Comparison of ENCODE assay signal across 31 cellular contexts in genomic region chr1:186340772-186341171, GRCh38. TPM values are rescaled to one million over a fixed set of nuclear protein-coding genes. Genes with fewer than 3 reads are reported as not detected.
"Had no signal": no experiment of that assay in that cellular context is flagged by ENCODE, and none has a peak within 500 bp of the region (broad histone marks: within the 10 kb centered on the region; RNA-seq: fewer than 3 reads in every experiment).

No MANE protein-coding gene starts in this region.

- H3K4me3 ChIP-seq: left lung, lower lobe of right lung, right atrium auricular region, right lobe of liver, smooth muscle cell, tibial nerve, uterus had no signal

- H3K27ac Mint-ChIP-seq: immature natural killer cell; nephron; stimulated activated memory B cell treated with anti-CD40 and anti-IgM and Interleukin-4, amounts not matched to agents 10 μg/mL and 1 μg/mL and 100 μg/mL, for 72 hours; stimulated activated naive CD8-positive, alpha-beta T cell treated with anti-CD3 and anti-CD28 coated beads, Interleukin-15, amount 100 ng/mL, for 72 hours; type B pancreatic cell had no signal

- DNase-seq: hypothalamus; immature natural killer cell; kidney; left colon; left lung; lower lobe of right lung; mammary epithelial cell; mesenchymal stem cell; naive thymus-derived CD8-positive, alpha-beta T cell; occipital lobe; right lobe of liver; stimulated activated CD4-positive, alpha-beta T cell treated with anti-CD3 and anti-CD28 coated beads, Interleukin-1b, Interleukin-23, amount 100 ng/mL, for 48 hours; stimulated activated CD4-positive, alpha-beta T cell treated with anti-CD3 and anti-CD28 coated beads, Interleukin-2, amount 100 ng/mL, for 48 hours; stimulated activated CD4-positive, alpha-beta T cell treated with anti-CD3 and anti-CD28 coated beads, Interleukin-4, amount 100 ng/mL, for 4 hours; stimulated activated CD8-positive, alpha-beta memory T cell treated with anti-CD3 and anti-CD28 coated beads, Interleukin-4, amount 100 ng/mL, for 48 hours; stimulated activated naive CD4-positive, alpha-beta T cell treated with Interleukin-2 at 50 U/mL for 16 hours; stimulated activated naive CD8-positive, alpha-beta T cell treated with anti-CD3 and anti-CD28 coated beads, Interleukin-15, amount 100 ng/mL, for 72 hours; substantia nigra; uterus had no signal

- H3K9me3 Mint-ChIP-seq: immature natural killer cell; naive thymus-derived CD8-positive, alpha-beta T cell; nephron; neural crest cell; stimulated activated memory B cell treated with anti-CD40 and anti-IgM and Interleukin-4, amounts not matched to agents 10 μg/mL and 1 μg/mL and 100 μg/mL, for 72 hours; stimulated activated naive CD8-positive, alpha-beta T cell treated with anti-CD3 and anti-CD28 coated beads, Interleukin-15, amount 100 ng/mL, for 72 hours; type B pancreatic cell had no signal

- ATAC-seq: left colon; left lung; lower lobe of right lung; naive thymus-derived CD8-positive, alpha-beta T cell; right lobe of liver; stimulated activated memory B cell treated with anti-CD40 and anti-IgM and Interleukin-4, amounts not matched to agents 10 μg/mL and 1 μg/mL and 100 μg/mL, for 72 hours; stimulated activated naive CD8-positive, alpha-beta T cell treated with anti-CD3 and anti-CD28 coated beads, Interleukin-15, amount 100 ng/mL, for 72 hours had no signal

- H3K4me1 Mint-ChIP-seq: immature natural killer cell; naive thymus-derived CD8-positive, alpha-beta T cell; nephron; neural crest cell; stimulated activated memory B cell treated with anti-CD40 and anti-IgM and Interleukin-4, amounts not matched to agents 10 μg/mL and 1 μg/mL and 100 μg/mL, for 72 hours; stimulated activated naive CD8-positive, alpha-beta T cell treated with anti-CD3 and anti-CD28 coated beads, Interleukin-15, amount 100 ng/mL, for 72 hours had no signal

- H3K27me3 ChIP-seq: left lung, right atrium auricular region, right lobe of liver, tibial nerve, uterus had no signal

- H3K27me3 Mint-ChIP-seq: naive thymus-derived CD8-positive, alpha-beta T cell; stimulated activated memory B cell treated with anti-CD40 and anti-IgM and Interleukin-4, amounts not matched to agents 10 μg/mL and 1 μg/mL and 100 μg/mL, for 72 hours; stimulated activated naive CD8-positive, alpha-beta T cell treated with anti-CD3 and anti-CD28 coated beads, Interleukin-15, amount 100 ng/mL, for 72 hours; type B pancreatic cell had no signal

- H3K27ac ChIP-seq: left lung, lower lobe of right lung, parathyroid adenoma, right atrium auricular region, right lobe of liver, tibial nerve, uterus had no signal

- H3K4me1 ChIP-seq: left lung, lower lobe of right lung, parathyroid adenoma, right atrium auricular region, right lobe of liver, tibial nerve, uterus had no signal

- FAIRE-seq: islet of Langerhans, kidney had no signal

- H3K4me3 Mint-ChIP-seq: immature natural killer cell; naive thymus-derived CD8-positive, alpha-beta T cell; nephron; neural crest cell; stimulated activated memory B cell treated with anti-CD40 and anti-IgM and Interleukin-4, amounts not matched to agents 10 μg/mL and 1 μg/mL and 100 μg/mL, for 72 hours; stimulated activated naive CD8-positive, alpha-beta T cell treated with anti-CD3 and anti-CD28 coated beads, Interleukin-15, amount 100 ng/mL, for 72 hours; type B pancreatic cell had no signal

- H3K9me3 ChIP-seq: left lung, lower lobe of right lung, right atrium auricular region, right lobe of liver, tibial nerve, uterus had no signal

RNA-seq across cellular contexts. Expression of gene PRG4, which starts 44.7 kb away (rescaled TPM):
- total RNA-seq: left colon, mammary epithelial cell, neural crest cell, pulmonary artery endothelial cell, renal cortical epithelial cell, skeletal muscle tissue, smooth muscle cell had no signal
- polyA plus RNA-seq: immature natural killer cell, mammary epithelial cell, smooth muscle cell had no signal
